Comparison of ENCODE assay signal across 15 cellular contexts in the genomic region with DNA sequence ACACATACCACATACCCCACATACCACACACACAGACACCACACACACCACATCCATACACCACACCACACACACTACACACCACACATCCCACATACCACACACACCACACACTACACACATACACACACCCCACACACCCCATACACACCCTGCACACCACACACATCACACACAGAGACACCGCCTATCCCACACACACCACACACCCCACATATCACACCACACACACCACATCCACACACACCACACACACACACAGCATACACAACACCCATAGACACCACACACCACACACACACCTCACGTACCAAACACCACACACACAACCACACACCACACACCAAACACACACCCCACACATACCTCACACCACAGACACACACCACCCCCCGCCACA.
"Had no signal": no experiment of that assay in that cellular context is flagged by ENCODE, and none has a peak within 500 bp of the region (broad histone marks: within the 10 kb centered on the region; RNA-seq: fewer than 3 reads in every experiment).

No MANE protein-coding gene starts in this region.

- DNase-seq: activated CD4-positive, alpha-beta T cell treated with anti-CD3 and anti-CD28 coated beads for 48 hours; activated gamma-delta T cell; activated T-cell treated with anti-CD3 and anti-CD28 coated beads, Interleukin-2, amount 50 U/mL, for 4 hours; dermis blood vessel endothelial cell; effector memory CD8-positive, alpha-beta T cell; foreskin melanocyte; head of caudate nucleus; pancreas; stimulated activated CD4-positive, alpha-beta T cell treated with anti-CD3 and anti-CD28 coated beads, Interleukin-1b, Interleukin-23, amount 100 ng/mL, for 48 hours; stomach; T-helper 17 cell; testis had no signal

- H3K27ac Mint-ChIP-seq: T-helper 17 cell, WTC11 had no signal

- H3K4me3 ChIP-seq: ascending aorta, pancreas, stomach, testis had no signal

- H3K4me3 Mint-ChIP-seq: activated T-cell treated with anti-CD3 and anti-CD28 coated beads, Interleukin-2, amount 50 U/mL, for 4 hours; T-helper 17 cell; WTC11 had no signal

- H3K27ac ChIP-seq: ascending aorta, pancreas, stomach, testis had no signal

- H3K9me3 ChIP-seq: pancreas, testis had no signal

- ATAC-seq: activated T-cell treated with anti-CD3 and anti-CD28 coated beads, Interleukin-2, amount 50 U/mL, for 4 hours; effector memory CD8-positive, alpha-beta T cell; pancreas; SK-N-SH treated with all-trans-retinoic acid at 6 μM for 48 hours; T-helper 17 cell; WTC11 had no signal

- H3K4me1 ChIP-seq: ascending aorta, pancreas, stomach, testis had no signal

- H3K27me3 ChIP-seq: ascending aorta, pancreas, stomach, testis had no signal

- H3K36me3 ChIP-seq: ascending aorta, pancreas, stomach had no signal
